ENCODE assay signal across 15 cellular contexts in genomic region chr12:117044311-117044710, GRCh38. TPM values are rescaled to one million over a fixed set of nuclear protein-coding genes. Genes with fewer than 3 reads are reported as not detected.
A peak's percentile ranks its signal among the peaks of the same experiment; 100 is the strongest.
DNase-seq lines count a peak whose midpoint lies in the region; ATAC-seq, FAIRE-seq and TF ChIP-seq lines count a peak whose summit lies in the region.
"Had no signal": no experiment of that assay in that cellular context is flagged by ENCODE, and none has a peak within 500 bp of the region (broad histone marks: within the 10 kb centered on the region; RNA-seq: fewer than 3 reads in every experiment).

No MANE protein-coding gene starts in this region.

- no peaks in the 10 kb centered on the region for H4K20me1 ChIP-seq in HepG2 (ENCODE audit: insufficient read depth, low read length)
- H4K20me1 ChIP-seq in Karpas-422 (ENCODE audit: insufficient read depth, low read depth, low read length), result no peaks in the 10 kb centered on the region

- no peak overlapping the region for H2AFZ ChIP-seq in HepG2 (ENCODE audit: low read length)
- H2AFZ ChIP-seq in Karpas-422 (ENCODE audit: low read length), result no peak overlapping the region

- CTCF ChIA-PET in HepG2 (lab: Yijun Ruan, JAX; ENCODE audit: low intra/inter-chr PET ratio, low total read pairs), result interaction anchor here (2.1 kb wide), 1 partner anchor 19 kb away, joined by 8 read pairs; no protein-coding TSS in a partner anchor

- intact Hi-C loops in HepG2 (cut with micrococcal nuclease; ENCODE audit: unreplicated experiment), result loop anchor here (2.0 kb wide), 2 partner anchors 20 to 54 kb away; partner anchors contain the start of gene TESC
- intact Hi-C loops in right lobe of liver (cut with DNase I), result loop anchor here in 1 of 2 donors (10.0 kb wide), 1 partner anchor 70 kb away; no protein-coding TSS in a partner anchor
- intact Hi-C loops in stomach (cut with DNase I; ENCODE audit: low total_unique reads), result no loop called here

- H3K4me2 ChIP-seq in HepG2 (ENCODE audit: low read depth, low read length) (peak overlapping the region; percentile 84), Karpas-422 (ENCODE audit: low read depth, low read length, poor library complexity, severe bottlenecking) (no peak overlapping the region)

- peaks cover 75% of the 10 kb centered on the region for H3K4me1 ChIP-seq in HepG2 (ENCODE audit: insufficient read depth, low read length)
- no peaks in the 10 kb centered on the region for H3K4me1 ChIP-seq in right lobe of liver
- H3K4me1 ChIP-seq in Karpas-422 (ENCODE audit: low read length), result peaks cover 88% of the 10 kb centered on the region
- H3K4me1 ChIP-seq in stomach, result peaks cover 10 to 46% (median 15%) of the 10 kb centered on the region in 4 donors
- H3K4me1 ChIP-seq: HAP-1 had no signal

- no peaks in the 10 kb centered on the region for H3K9me3 ChIP-seq in HepG2 (ENCODE audit: low read length)
- no peaks in the 10 kb centered on the region for H3K9me3 ChIP-seq in right lobe of liver
- no peaks in the 10 kb centered on the region for H3K9me3 ChIP-seq in Karpas-422 (ENCODE audit: low read length)
- H3K9me3 ChIP-seq in stomach, result no peaks in the 10 kb centered on the region
- H3K9me3 ChIP-seq: HAP-1 had no signal

- FAIRE-seq in HepG2 (lab: Jason Lieb, UNC), result no peak
- FAIRE-seq: A204.1, GM19239, H1 had no signal

- no peak for TF ChIP-seq RAD21 in HepG2 (CRISPR knock-in tag; IDR thresholded peaks at IDR 0.05)

- no peaks in the 10 kb centered on the region for H3K9me2 ChIP-seq in Karpas-422 (replicated peaks; ENCODE audit: insufficient read depth, low read length)

- H3K4me3 ChIP-seq in HepG2 (replicated peaks in 1 of 3; ENCODE audit: insufficient read depth in 1 of 3, low read depth in 2 of 3, low read length in 3 of 3), result peak overlapping the region in 1 of 3 experiments; percentile 62; a peak in 1 of 6 replicates
- no peak overlapping the region for H3K4me3 ChIP-seq in right lobe of liver
- no peak overlapping the region for H3K4me3 ChIP-seq in Karpas-422 (ENCODE audit: low read length)
- H3K4me3 ChIP-seq in stomach, result no peak overlapping the region
- H3K4me3 ChIP-seq: HAP-1 had no signal

- H3K36me3 ChIP-seq in HepG2 (replicated peaks in 1 of 2; ENCODE audit: control insufficient read depth in 1 of 2, insufficient read depth in 2 of 2, low read length in 2 of 2), result peaks cover 10 to 17% of the 10 kb centered on the region in 2 experiments
- H3K36me3 ChIP-seq in right lobe of liver, result no peaks in the 10 kb centered on the region
- peaks cover 7% of the 10 kb centered on the region; the same call in 1 of the 2 replicates for H3K36me3 ChIP-seq in Karpas-422 (ENCODE audit: insufficient read depth, low read length)
- peaks cover 0 to 47% (median 25%) of the 10 kb centered on the region in 4 donors for H3K36me3 ChIP-seq in stomach
- H3K36me3 ChIP-seq: HAP-1 had no signal

- DNase-seq in HepG2 (ENCODE audit: low spot score) (no peak), right lobe of liver (no peak), Karpas-422 (no peak), caudate nucleus (lab: John Stamatoyannopoulos, UW) (no peak), stomach (no peak), NCI-H1105 (lab: John Stamatoyannopoulos, UW) (no peak)
- DNase-seq: CD8-positive, alpha-beta T cell; COR-L47; DMS53; GF-D8 had no signal

- in situ Hi-C loops in HepG2 (cut with HindIII; ENCODE audit: extremely low pct_ligation_motif_present, low pct_unique_long_range_greater_than_20kb), result no loop called here

- H3K79me2 ChIP-seq in HepG2 (ENCODE audit: insufficient read depth, low read length) (no peaks in the 10 kb centered on the region), Karpas-422 (ENCODE audit: low read length) (no peaks in the 10 kb centered on the region; the same call in 1 of the 2 replicates)

- H3K27ac ChIP-seq in HepG2 (ENCODE audit: extremely low read length, insufficient read depth, low read length), result peak overlapping the region; percentile 99
- H3K27ac ChIP-seq in right lobe of liver, result no peak overlapping the region
- peak overlapping the region; percentile 100 for H3K27ac ChIP-seq in Karpas-422 (ENCODE audit: low read length)
- peak overlapping the region; percentile 52 for H3K27ac ChIP-seq in caudate nucleus (ENCODE audit: low read depth, low read length)
- peak overlapping the region in 2 of 5 donors; percentile 21 to 32 for H3K27ac ChIP-seq in stomach

- 90% methylated on average over 11 of the region's 11 CpGs for WGBS in HepG2 (ENCODE audit: low lambda C conversion rate)
- WGBS in right lobe of liver (ENCODE audit: insufficient coverage, low coverage, low lambda C conversion rate, missing lambda C conversion rate), result 83% methylated on average over 4 of the region's 11 CpGs
- 84 to 98% (median 93%) methylated on average over 6 to 11 of the region's 11 CpGs for WGBS in stomach, 5 donors

- no peaks in the 10 kb centered on the region for H3K27me3 ChIP-seq in HepG2 (ENCODE audit: control insufficient read depth in 1 of 2, insufficient read depth in 2 of 2, low read length in 2 of 2)
- no peaks in the 10 kb centered on the region for H3K27me3 ChIP-seq in right lobe of liver
- no peaks in the 10 kb centered on the region for H3K27me3 ChIP-seq in Karpas-422 (ENCODE audit: low read length)
- H3K27me3 ChIP-seq in stomach, result no peaks in the 10 kb centered on the region

- H3K9ac ChIP-seq in HepG2 (ENCODE audit: insufficient read depth, low read depth, low read length) (no peak overlapping the region), Karpas-422 (ENCODE audit: low read length) (no peak overlapping the region; the same call in 1 of the 2 replicates)

- BruUV-seq in HepG2 (replicated peaks; lab: Mats Ljungman, UMichigan), result no TSS peak

- POLR2A ChIA-PET in HepG2 (lab: Yijun Ruan, JAX), result interaction anchor here (1.3 to 1.6 kb wide), 3 partner anchors 47 to 75 kb away, joined by 4 to 9 read pairs (median 4); partner anchors contain the start of gene TESC

- TF ChIP-seq CTCF in HepG2 (CRISPR knock-in tag; IDR thresholded peaks at IDR 0.05) (no peak), right lobe of liver (IDR thresholded peaks at IDR 0.05) (no peak), stomach (IDR thresholded peaks at IDR 0.05) (no peak)

- no peak for ATAC-seq in HepG2
- no peak for ATAC-seq in right lobe of liver
- ATAC-seq in GM19324 (IDR thresholded peaks at IDR 0.05; ENCODE audit: low FRiP score, unreplicated experiment), result no peak
- ATAC-seq: CD8-positive, alpha-beta T cell had no signal

- TF ChIP-seq POLR2A in HepG2 (IDR thresholded peaks at IDR 0.05; ENCODE audit: insufficient read depth in 1 of 2, low read depth in 2 of 2, low read length in 2 of 2), result no peak
- no peak for TF ChIP-seq POLR2A in right lobe of liver (IDR thresholded peaks at IDR 0.05)
- TF ChIP-seq POLR2A in stomach (IDR thresholded peaks at IDR 0.05), result no peak

- TF ChIP-seq EP300 in HepG2 (IDR thresholded peaks at IDR 0.05; ENCODE audit: low read depth in 2 of 2, low read length in 2 of 2) (no peak), HepG2 (CRISPR knock-in tag; IDR thresholded peaks at IDR 0.05; ENCODE audit: borderline replicate concordance) (no peak), stomach (IDR thresholded peaks at IDR 0.05) (no peak)

TF ChIP-seq in HepG2, 621 proteins besides CTCF, POLR2A, EP300 and RAD21 (continues in another document):
- no peak for TF ChIP-seq ZC3H4 (CRISPR knock-in tag; IDR thresholded peaks at IDR 0.05; ENCODE audit: borderline replicate concordance)
- TF ChIP-seq SRSF1 (optimal IDR thresholded peaks at IDR 0.05; ENCODE audit: low read depth, low read length), result no peak

RNA-seq across cellular contexts. Expression of gene TESC, which starts 54.9 kb away (rescaled TPM):
- total RNA-seq in HepG2 (2016; rRNA removed; fragmentation: Illumina TruSeq; extraction: Trizol) (90.4 and 95.7 TPM in 2 replicates), right lobe of liver (1 to 10 TPM; 1.3 to 3.9 (median 3.0) TPM), stomach (100 to 1,000 TPM in 2 of 5 donors, 10 to 100 TPM in 2, not detected in 1; 51.3 to 352 (median 103) TPM)
- 47.9 and 55.6 TPM in 2 replicates for total RNA-seq in HepG2 (2016; cell fraction: cytosol; rRNA removed; fragmentation: Illumina TruSeq; extraction: Trizol; ENCODE audit: low read depth)
- total RNA-seq in HepG2 (2016; cell fraction: insoluble cytoplasmic fraction; rRNA removed; fragmentation: Illumina TruSeq; extraction: Trizol), result 94.6 and 101 TPM in 2 replicates
- total RNA-seq in HepG2 (2016; cell fraction: membrane; rRNA removed; fragmentation: Illumina TruSeq; extraction: Trizol), result 73.3 and 75.8 TPM in 2 replicates
- total RNA-seq in HepG2 (2016; cell fraction: nucleus; rRNA removed; fragmentation: Illumina TruSeq; extraction: Trizol), result 42.8 and 54.2 TPM in 2 replicates
- polyA plus RNA-seq in HepG2 (2011; rRNA removed) (181 and 193 TPM in 2 replicates), stomach (100 to 1,000 TPM in 1 of 3 donors, 10 to 100 TPM in 2; 70.3 to 183 (median 87.5) TPM)
- 178 and 242 TPM in 2 replicates for polyA plus RNA-seq in HepG2 (2011; cell fraction: cytosol; rRNA removed)
- 194 and 196 TPM in 2 replicates for polyA plus RNA-seq in HepG2 (2011; cell fraction: nucleus; rRNA removed)
- 45.0 and 55.8 TPM in 2 replicates for polyA plus RNA-seq in HepG2 (2012)
- 46.7 and 59.9 TPM in 2 replicates for polyA plus RNA-seq in HepG2 (2016; cell fraction: cytosol; fragmentation: Illumina TruSeq; extraction: Trizol; ENCODE audit: low read depth)
- 103 and 109 TPM in 2 replicates for polyA plus RNA-seq in HepG2 (2016; cell fraction: insoluble cytoplasmic fraction; fragmentation: Illumina TruSeq; extraction: Trizol; ENCODE audit: low read depth)
- polyA plus RNA-seq in HepG2 (2016; cell fraction: membrane; fragmentation: Illumina TruSeq; extraction: Trizol; ENCODE audit: low read depth), result 69.1 and 76.1 TPM in 2 replicates
- polyA plus RNA-seq in HepG2 (2016; cell fraction: nucleus; fragmentation: Illumina TruSeq; extraction: Trizol; ENCODE audit: insufficient read depth, low read depth), result 80.6 and 84.9 TPM in 2 replicates
- 8.2 and 120 TPM in 2 replicates for polyA minus RNA-seq in HepG2 (2011; rRNA and poly(A)+ RNA removed; ENCODE audit: low replicate concordance)
- polyA minus RNA-seq in HepG2 (2011; cell fraction: cytosol; rRNA and poly(A)+ RNA removed), result 28.3 and 29.5 TPM in 2 replicates
- polyA minus RNA-seq in HepG2 (2011; cell fraction: nucleus; rRNA and poly(A)+ RNA removed), result 89.0 and 92.2 TPM in 2 replicates
- total RNA-seq in Karpas-422 (2014; rRNA removed; shearing (Covaris generic); ENCODE audit: low replicate concordance), result 69.2 and 140 TPM in 2 replicates

Comparison
In these comparisons a context has a peak if more than half of its experiments do, and no peak if none do; other contexts are left out.
1. H3K27ac ChIP-seq: peak in HepG2 (single experiment), Karpas-422 (single experiment) and caudate nucleus (single experiment); none in right lobe of liver (0 of 3).